1 cellular context compared by ENCODE assay signal in genomic region chr15:31032959-31033358, GRCh38.
TF ChIP-seq lines count a peak whose summit lies in the region.

No MANE protein-coding gene starts in this region.

TF ChIP-seq in SK-N-SH, 30 proteins besides CTCF, POLR2A, EP300 and RAD21 (continued from another document):
- no peak for TF ChIP-seq REST (IDR thresholded peaks at IDR 0.05; ENCODE audit: low read depth, low read length)
- TF ChIP-seq USF2 (IDR thresholded peaks at IDR 0.05; ENCODE audit: borderline replicate concordance, low read depth, low read length): no peak
- no peak; the same call in 1 of the 2 replicates for TF ChIP-seq POLR2AphosphoS5 (IDR thresholded peaks at IDR 0.05; ENCODE audit: low read depth, low read length)
- TF ChIP-seq JUND (IDR thresholded peaks at IDR 0.05): peak; percentile 15; the same call in 1 of the 2 replicates
- TF ChIP-seq IRF3 (IDR thresholded peaks at IDR 0.05; ENCODE audit: low read depth, low read length): no peak
- peak; percentile 50; the same call in 1 of the 2 replicates for TF ChIP-seq USF1 (IDR thresholded peaks at IDR 0.05; ENCODE audit: borderline replicate concordance, low read depth)
- TF ChIP-seq MAX (IDR thresholded peaks at IDR 0.05; ENCODE audit: low read depth): peak; percentile 51; the same call in 1 of the 2 replicates
- TF ChIP-seq RXRA (IDR thresholded peaks at IDR 0.05; ENCODE audit: borderline replicate concordance, low read depth): peak; percentile 15; the same call in 1 of the 2 replicates
- TF ChIP-seq MXI1 (IDR thresholded peaks at IDR 0.05; ENCODE audit: low read depth, low read length): no peak
- TF ChIP-seq GATA2 (CRISPR knock-in tag; IDR thresholded peaks at IDR 0.05): no peak
- TF ChIP-seq NFIC (IDR thresholded peaks at IDR 0.05; ENCODE audit: borderline replicate concordance): peak; percentile 41; the same call in 1 of the 2 replicates
- peak; percentile 70 for TF ChIP-seq TCF12 (IDR thresholded peaks at IDR 0.05)
- peak; percentile 50 for TF ChIP-seq PBX3 (IDR thresholded peaks at IDR 0.05)
